ENCODE assay signal across 11 cellular contexts in genomic region chr18:8348051-8348450, GRCh38.
"Had no signal": no experiment of that assay in that cellular context is flagged by ENCODE, and none has a peak within 500 bp of the region (broad histone marks: within the 10 kb centered on the region; RNA-seq: fewer than 3 reads in every experiment).

No MANE protein-coding gene starts in this region.

- ATAC-seq: effector memory CD8-positive, alpha-beta T cell; gastrocnemius medialis; left lung; natural killer cell; right cardiac atrium had no signal

- DNase-seq: activated naive CD4-positive, alpha-beta T cell treated with anti-CD3 and anti-CD28 coated beads, Interleukin-2, amount 50 U/mL, for 16 hours; activated T-cell treated with anti-CD3 and anti-CD28 coated beads, Interleukin-2, amount 50 U/mL, for 1 hour; adrenal gland; effector memory CD8-positive, alpha-beta T cell; gastrocnemius medialis; left lung; natural killer cell; nucleus accumbens; right cardiac atrium; small intestine; thyroid gland had no signal
